27 cellular contexts compared by ENCODE assay signal in the genomic region with DNA sequence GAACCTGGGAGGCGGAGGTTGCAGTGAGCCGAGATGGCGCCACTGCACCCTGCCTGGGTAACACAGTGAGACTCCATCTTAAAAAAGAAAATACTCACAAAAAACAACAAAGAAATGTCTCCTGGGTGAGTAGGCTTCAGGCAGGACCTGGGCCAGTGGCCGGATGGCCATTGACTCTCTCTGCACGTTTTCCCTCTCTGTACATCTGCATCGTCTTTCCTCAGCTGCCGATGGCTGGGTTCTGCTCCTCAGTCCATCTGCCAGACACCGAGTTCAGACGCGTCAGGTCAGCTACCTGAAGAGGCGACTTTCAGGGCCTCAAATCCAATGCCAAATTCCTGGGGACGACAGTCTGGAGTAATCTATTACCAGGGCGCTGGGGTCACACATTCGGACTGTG.
"Had no signal": no experiment of that assay in that cellular context is flagged by ENCODE, and none has a peak within 500 bp of the region (broad histone marks: within the 10 kb centered on the region; RNA-seq: fewer than 3 reads in every experiment).

No MANE protein-coding gene starts in this region.

- ATAC-seq: activated CD4-positive, CD25-positive, alpha-beta regulatory T cell treated with anti-CD3 and anti-CD28 coated beads, Interleukin-2, amount 50 U/mL, for 24 hours; activated CD8-positive, alpha-beta memory T cell treated with anti-CD3 and anti-CD28 coated beads, Interleukin-2, amount 10 ng/mL, durations not matched to agents 7 days and 5 days; activated CD8-positive, alpha-beta T cell treated with anti-CD3 and anti-CD28 coated beads, Interleukin-2, amount 10 ng/mL, durations not matched to agents 7 days and 5 days; activated naive CD4-positive, alpha-beta T cell treated with anti-CD3 and anti-CD28 coated beads, Interleukin-2, amount 50 U/mL, for 72 hours; activated T-cell treated with anti-CD3 and anti-CD28 coated beads, Interleukin-2, amount 50 U/mL, for 72 hours; esophagus mucosa; T-helper 17 cell had no signal

- H3K36me3 ChIP-seq: ascending aorta, brain microvascular endothelial cell, WERI-Rb-1 had no signal

- H3K9me3 ChIP-seq: ascending aorta had no signal

- DNase-seq: activated B cell treated with CpG ODN at 0.5 μM for 24 hours; activated CD4-positive, alpha-beta memory T cell treated with anti-CD3 and anti-CD28 coated beads for 36 hours; activated CD4-positive, alpha-beta T cell treated with anti-CD3 and anti-CD28 coated beads for 48 hours; activated CD4-positive, alpha-beta T cell treated with anti-CD3 and anti-CD28 coated beads, Interleukin-2, amount 50 U/mL, for 1 hour; activated CD8-positive, alpha-beta memory T cell treated with anti-CD3 and anti-CD28 coated beads, Interleukin-2, amount 10 ng/mL, durations not matched to agents 7 days and 5 days; activated CD8-positive, alpha-beta memory T cell treated with anti-CD3 and anti-CD28 coated beads, Interleukin-2, amount 50 U/mL, for 48 hours; activated CD8-positive, alpha-beta T cell treated with anti-CD3 and anti-CD28 coated beads, Interleukin-2, amount 10 ng/mL, durations not matched to agents 7 days and 5 days; activated gamma-delta T cell; activated naive CD4-positive, alpha-beta T cell; activated naive CD4-positive, alpha-beta T cell treated with anti-CD3 and anti-CD28 coated beads, Interleukin-2, amount 10 ng/mL, durations not matched to agents 7 days and 5 days; activated naive CD8-positive, alpha-beta T cell treated with anti-CD3 and anti-CD28 coated beads, Interleukin-2, amount 10 ng/mL, durations not matched to agents 7 days and 5 days; activated T-cell treated with anti-CD3 and anti-CD28 coated beads for 4 hours; activated T-cell treated with anti-CD3 and anti-CD28 coated beads, Interleukin-2, amount 50 U/mL, for 24 hours; activated T-cell treated with anti-CD3 and anti-CD28 coated beads, Interleukin-2, amount 50 U/mL, for 72 hours; brain microvascular endothelial cell; effector memory CD4-positive, alpha-beta T cell; foreskin fibroblast; T-helper 1 cell; T-helper 17 cell; T1000; WERI-Rb-1 had no signal

- H3K27ac ChIP-seq: ascending aorta, brain microvascular endothelial cell, coronary artery, WERI-Rb-1 had no signal

- H3K4me3 ChIP-seq: ascending aorta, coronary artery, dorsolateral prefrontal cortex had no signal

- H3K27me3 ChIP-seq: ascending aorta, brain microvascular endothelial cell, dorsolateral prefrontal cortex had no signal

- H3K4me1 ChIP-seq: ascending aorta had no signal
